12 cellular contexts compared by ENCODE assay signal in genomic region chr2:173749315-173749714, GRCh38.
DNase-seq lines count a peak whose midpoint lies in the region; ATAC-seq, FAIRE-seq and TF ChIP-seq lines count a peak whose summit lies in the region.
"Had no signal": no experiment of that assay in that cellular context is flagged by ENCODE, and none has a peak within 500 bp of the region (broad histone marks: within the 10 kb centered on the region; RNA-seq: fewer than 3 reads in every experiment).

No MANE protein-coding gene starts in this region.

- TF ChIP-seq RAD21 in Ishikawa (IDR thresholded peaks at IDR 0.05; ENCODE audit: low read depth), result peak; percentile 46

- H3K4me3 Mint-ChIP-seq in astrocyte (ENCODE audit: unreplicated experiment), result no peak overlapping the region
- H3K4me3 Mint-ChIP-seq in activated CD4-positive, alpha-beta T cell treated with anti-CD3 and anti-CD28 coated beads, Interleukin-2, amount 10 ng/mL, durations not matched to agents 24 days and 14 days, result no peak overlapping the region
- H3K4me3 Mint-ChIP-seq: dendritic cell treated with granulocyte-macrophage colony-stimulating factor and Interleukin-4, amounts not matched to agents 40 ng/mL and 50 ng/mL, for 4 days; stimulated activated naive B cell treated with anti-CD40 and anti-IgM and Interleukin-4, amounts not matched to agents 10 μg/mL and 1 μg/mL and 100 μg/mL, for 72 hours had no signal

- H2AFZ ChIP-seq in astrocyte (ENCODE audit: low read depth, low read length), result no peak overlapping the region

- no peaks in the 10 kb centered on the region for H3K36me3 Mint-ChIP-seq in astrocyte (ENCODE audit: low read depth, unreplicated experiment)
- no peaks in the 10 kb centered on the region for H3K36me3 Mint-ChIP-seq in activated CD4-positive, alpha-beta T cell treated with anti-CD3 and anti-CD28 coated beads, Interleukin-2, amount 10 ng/mL, durations not matched to agents 24 days and 14 days (ENCODE audit: low read depth)
- H3K36me3 Mint-ChIP-seq: stimulated activated naive B cell treated with anti-CD40 and anti-IgM and Interleukin-4, amounts not matched to agents 10 μg/mL and 1 μg/mL and 100 μg/mL, for 72 hours had no signal

- no peak overlapping the region for H3K4me2 ChIP-seq in astrocyte (ENCODE audit: low read length)

- intact Hi-C loops in activated CD4-positive, alpha-beta T cell treated with anti-CD3 and anti-CD28 coated beads, Interleukin-2, amount 10 ng/mL, durations not matched to agents 24 days and 14 days (cut with micrococcal nuclease), result no loop called here

- H3K9me3 Mint-ChIP-seq in astrocyte (ENCODE audit: unreplicated experiment), result peaks cover under 1% of the 10 kb centered on the region
- H3K9me3 Mint-ChIP-seq in activated CD4-positive, alpha-beta T cell treated with anti-CD3 and anti-CD28 coated beads, Interleukin-2, amount 10 ng/mL, durations not matched to agents 24 days and 14 days, result no peaks in the 10 kb centered on the region
- H3K9me3 Mint-ChIP-seq: dendritic cell treated with granulocyte-macrophage colony-stimulating factor and Interleukin-4, amounts not matched to agents 40 ng/mL and 50 ng/mL, for 4 days; stimulated activated naive B cell treated with anti-CD40 and anti-IgM and Interleukin-4, amounts not matched to agents 10 μg/mL and 1 μg/mL and 100 μg/mL, for 72 hours had no signal

- H3K4me1 ChIP-seq in astrocyte (ENCODE audit: insufficient read depth, low read length), result no peaks in the 10 kb centered on the region
- H3K4me1 ChIP-seq: SJSA1 had no signal

- peaks cover under 1% of the 10 kb centered on the region for H3K27me3 Mint-ChIP-seq in astrocyte (ENCODE audit: low read depth, unreplicated experiment)
- peaks cover 8% of the 10 kb centered on the region for H3K27me3 Mint-ChIP-seq in activated CD4-positive, alpha-beta T cell treated with anti-CD3 and anti-CD28 coated beads, Interleukin-2, amount 10 ng/mL, durations not matched to agents 24 days and 14 days

- H3K36me3 ChIP-seq in BJ (ENCODE audit: control insufficient read depth, insufficient read depth, low read length) (no peaks in the 10 kb centered on the region), astrocyte (ENCODE audit: insufficient read depth, low read length) (no peaks in the 10 kb centered on the region)
- H3K36me3 ChIP-seq: SJSA1 had no signal

- ATAC-seq in GM21367 (IDR thresholded peaks at IDR 0.05; ENCODE audit: unreplicated experiment), result no peak
- ATAC-seq: stimulated activated naive B cell treated with anti-CD40 and anti-IgM and Interleukin-4, amounts not matched to agents 10 μg/mL and 1 μg/mL and 100 μg/mL, for 72 hours had no signal

- no peak overlapping the region for H3K27ac ChIP-seq in astrocyte (ENCODE audit: low read depth, low read length)
- H3K27ac ChIP-seq: SJSA1 had no signal

- H3K9ac ChIP-seq in astrocyte (ENCODE audit: low read length), result no peak overlapping the region

- TF ChIP-seq EP300 in Ishikawa (IDR thresholded peaks at IDR 0.05; ENCODE audit: borderline replicate concordance), result no peak

- FAIRE-seq in astrocyte (lab: Jason Lieb, UNC), result no peak

- H3K27ac Mint-ChIP-seq in astrocyte (ENCODE audit: unreplicated experiment), result no peak overlapping the region
- H3K27ac Mint-ChIP-seq in activated CD4-positive, alpha-beta T cell treated with anti-CD3 and anti-CD28 coated beads, Interleukin-2, amount 10 ng/mL, durations not matched to agents 24 days and 14 days, result no peak overlapping the region
- H3K27ac Mint-ChIP-seq: dendritic cell treated with granulocyte-macrophage colony-stimulating factor and Interleukin-4, amounts not matched to agents 40 ng/mL and 50 ng/mL, for 4 days; stimulated activated naive B cell treated with anti-CD40 and anti-IgM and Interleukin-4, amounts not matched to agents 10 μg/mL and 1 μg/mL and 100 μg/mL, for 72 hours had no signal

- TF ChIP-seq CTCF in BJ (IDR thresholded peaks at IDR 0.05; ENCODE audit: insufficient read depth, low read depth, low read length) (peak; percentile 56), astrocyte (IDR thresholded peaks at IDR 0.05; ENCODE audit: insufficient read depth, low read depth, low read length) (peak; percentile 47)

- CTCF ChIA-PET in BJ (lab: Yijun Ruan, JAX), result interaction anchor here (0.7 to 2.8 kb wide), 8 partner anchors 15 to 592 kb away, joined by 3 to 13 read pairs (median 3); no protein-coding TSS in a partner anchor

- H3K27me3 ChIP-seq in BJ (ENCODE audit: control insufficient read depth, insufficient read depth, low read length) (peaks cover 5% of the 10 kb centered on the region), astrocyte (ENCODE audit: insufficient read depth, low read length) (no peaks in the 10 kb centered on the region)
- H3K27me3 ChIP-seq: SJSA1 had no signal

- POLR2A ChIA-PET in BJ (lab: Charles Lee), result no interaction called here

- H3K79me2 ChIP-seq in astrocyte (ENCODE audit: insufficient read depth, low read length), result no peaks in the 10 kb centered on the region

- H4K20me1 ChIP-seq in astrocyte (ENCODE audit: insufficient read depth, low read length), result no peaks in the 10 kb centered on the region

- no peaks in the 10 kb centered on the region for H3K9me3 ChIP-seq in astrocyte (ENCODE audit: insufficient read depth, low read depth, low read length)
- H3K9me3 ChIP-seq: SJSA1 had no signal

- H3K4me1 Mint-ChIP-seq in astrocyte (ENCODE audit: low read depth, unreplicated experiment), result no peaks in the 10 kb centered on the region
- no peaks in the 10 kb centered on the region for H3K4me1 Mint-ChIP-seq in activated CD4-positive, alpha-beta T cell treated with anti-CD3 and anti-CD28 coated beads, Interleukin-2, amount 10 ng/mL, durations not matched to agents 24 days and 14 days
- H3K4me1 Mint-ChIP-seq: stimulated activated naive B cell treated with anti-CD40 and anti-IgM and Interleukin-4, amounts not matched to agents 10 μg/mL and 1 μg/mL and 100 μg/mL, for 72 hours had no signal

- H3K4me3 ChIP-seq in BJ (ENCODE audit: low read depth, low read length) (no peak overlapping the region), astrocyte (ENCODE audit: insufficient read depth, low read depth, low read length) (no peak overlapping the region)
- H3K4me3 ChIP-seq: SJSA1 had no signal

- DNase-seq in BJ (ENCODE audit: low read depth) (no peak), astrocyte (ENCODE audit: low read depth) (peak; percentile 22), kidney tubule cell (ENCODE audit: low spot score) (peak; percentile 44), hippocampal formation (lab: John Stamatoyannopoulos, UW) (no peak), T-helper 9 cell (no peak)
- no peak for DNase-seq in activated CD4-positive, alpha-beta T cell treated with anti-CD3 and anti-CD28 coated beads, Interleukin-2, amount 10 ng/mL, durations not matched to agents 24 days and 14 days
- DNase-seq: left cardiac atrium; stimulated activated naive B cell treated with anti-CD40 and anti-IgM and Interleukin-4, amounts not matched to agents 10 μg/mL and 1 μg/mL and 100 μg/mL, for 72 hours had no signal

TF ChIP-seq in Ishikawa, 13 proteins besides CTCF, POLR2A, EP300 and RAD21:
- TF ChIP-seq, protein P1, sequence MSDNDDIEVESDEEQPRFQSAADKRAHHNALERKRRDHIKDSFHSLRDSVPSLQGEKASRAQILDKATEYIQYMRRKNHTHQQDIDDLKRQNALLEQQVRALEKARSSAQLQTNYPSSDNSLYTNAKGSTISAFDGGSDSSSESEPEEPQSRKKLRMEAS (IDR thresholded peaks at IDR 0.05), result no peak
- TF ChIP-seq CREB1 (IDR thresholded peaks at IDR 0.05; ENCODE audit: low read depth) (no peak), ZBTB7A (IDR thresholded peaks at IDR 0.05; ENCODE audit: low read depth) (no peak), TAF1 (IDR thresholded peaks at IDR 0.05; ENCODE audit: low read depth) (no peak), USF1 (IDR thresholded peaks at IDR 0.05) (no peak), TEAD4 (IDR thresholded peaks at IDR 0.05) (no peak), CEBPB (IDR thresholded peaks at IDR 0.05) (no peak)

Comparison
In these comparisons a context has a peak if more than half of its experiments do, and no peak if none do; other contexts are left out.
1. DNase-seq: peak in astrocyte (single experiment) and kidney tubule cell (single experiment); none in BJ (single experiment), activated CD4-positive, alpha-beta T cell treated with anti-CD3 and anti-CD28 coated beads, Interleukin-2, amount 10 ng/mL, durations not matched to agents 24 days and 14 days (single experiment), hippocampal formation (0 of 2) and T-helper 9 cell (single experiment).